ENCODE assay signal across 25 cellular contexts in genomic region chr4:133920236-133920635, GRCh38.
"Had no signal": no experiment of that assay in that cellular context is flagged by ENCODE, and none has a peak within 500 bp of the region (broad histone marks: within the 10 kb centered on the region; RNA-seq: fewer than 3 reads in every experiment).

No MANE protein-coding gene starts in this region.

- H3K27me3 ChIP-seq: neutrophil, pancreas, right lobe of liver, sigmoid colon, stomach, thyroid gland, tibial nerve, upper lobe of left lung, vagina had no signal

- ATAC-seq: natural killer cell treated with Interleukin-12 subunit alpha and Interleukin-12 subunit beta and Interleukin-15 and Interleukin-18, amount 100 ng/mL, for 72 hours; pancreas; right cardiac atrium; right lobe of liver; stimulated activated effector memory CD8-positive, alpha-beta T cell treated with anti-CD3 and anti-CD28 coated beads, Interleukin-12 subunit alpha, Interleukin-12 subunit beta, amount 100 ng/mL, for 72 hours; stimulated activated naive B cell treated with anti-CD40 and anti-IgM and Interleukin-4, amounts not matched to agents 10 μg/mL and 1 μg/mL and 100 μg/mL, for 72 hours had no signal

- FAIRE-seq: pancreas, small intestine, urothelium cell line had no signal

- DNase-seq: nephron progenitor cell; nucleus accumbens; pancreas; right cardiac atrium; right lobe of liver; sigmoid colon; small intestine; stimulated activated CD4-positive, alpha-beta T cell treated with anti-CD3 and anti-CD28 coated beads, Interleukin-15, amount 100 ng/mL, for 24 hours; stimulated activated CD4-positive, alpha-beta T cell treated with anti-CD3 and anti-CD28 coated beads, Interleukin-2, amount 100 ng/mL, for 24 hours; stimulated activated CD4-positive, alpha-beta T cell treated with anti-CD3 and anti-CD28 coated beads, Interleukin-2, amount 100 ng/mL, for 48 hours; stimulated activated CD4-positive, alpha-beta T cell treated with anti-CD3 and anti-CD28 coated beads, Interleukin-4, amount 100 ng/mL, for 24 hours; stimulated activated naive B cell treated with anti-CD40 and anti-IgM and Interleukin-4, amounts not matched to agents 10 μg/mL and 1 μg/mL and 100 μg/mL, for 72 hours; stimulated activated naive CD4-positive, alpha-beta T cell treated with Interleukin-2 at 50 U/mL for 16 hours; stomach; thyroid gland; trophoblast cell; upper lobe of left lung had no signal

- H3K27ac ChIP-seq: neutrophil, pancreas, prostate gland, right lobe of liver, sigmoid colon, stomach, thoracic aorta, thyroid gland, tibial nerve, upper lobe of left lung, vagina had no signal

- H3K4me1 ChIP-seq: pancreas, prostate gland, right lobe of liver, sigmoid colon, stomach, thyroid gland, tibial nerve, upper lobe of left lung, vagina had no signal
